10 cellular contexts compared by ENCODE assay signal in the genomic region with DNA sequence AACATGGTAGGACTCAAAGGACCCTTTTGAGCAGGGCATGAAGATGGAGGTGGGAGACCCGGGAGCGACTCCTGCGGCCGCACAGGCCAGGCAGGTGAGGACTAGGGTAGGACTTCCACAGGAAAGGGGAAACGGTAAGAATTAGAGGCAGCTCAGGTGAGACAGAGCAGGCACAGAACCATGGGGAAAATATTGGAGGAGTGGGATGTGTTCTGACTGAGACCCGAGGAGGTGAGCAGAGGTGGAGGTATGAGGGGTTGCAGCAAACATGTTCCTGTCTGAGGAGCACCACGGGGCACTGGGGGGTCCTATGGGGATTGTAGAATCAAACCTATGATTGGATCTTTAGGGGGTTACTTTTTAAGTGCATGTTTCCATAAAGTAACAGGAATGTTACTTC. TPM values are rescaled to one million over a fixed set of nuclear protein-coding genes. Genes with fewer than 3 reads are reported as not detected.
DNase-seq lines count a peak whose midpoint lies in the region; ATAC-seq lines count a peak whose summit lies in the region.
"Had no signal": no experiment of that assay in that cellular context is flagged by ENCODE, and none has a peak within 500 bp of the region (broad histone marks: within the 10 kb centered on the region; RNA-seq: fewer than 3 reads in every experiment).

No MANE protein-coding gene starts in this region.

- H3K27me3 Mint-ChIP-seq in T-helper 2 cell treated with Interferon-gamma antibody and Interleukin-4, amounts not matched to agents 5 μg/mL and 100 μg/mL, for 36 hours (ENCODE audit: low read depth), result no peaks in the 10 kb centered on the region
- no peaks in the 10 kb centered on the region for H3K27me3 Mint-ChIP-seq in activated CD8-positive, alpha-beta T cell treated with anti-CD3 and anti-CD28 coated beads, Interleukin-2, amount 10 ng/mL, durations not matched to agents 7 days and 5 days (ENCODE audit: low read depth)
- H3K27me3 Mint-ChIP-seq in stimulated activated naive B cell treated with anti-CD40 and anti-IgM and Interleukin-4, amounts not matched to agents 10 μg/mL and 1 μg/mL and 100 μg/mL, for 72 hours, result no peaks in the 10 kb centered on the region

- no peaks in the 10 kb centered on the region for H3K9me3 ChIP-seq in iPS-20b (ENCODE audit: insufficient read depth, low read depth, low read length)
- H3K9me3 ChIP-seq: testis had no signal

- no peak overlapping the region for H3K27ac ChIP-seq in iPS-20b (ENCODE audit: low read length)

- H3K27me3 ChIP-seq in iPS-20b (ENCODE audit: insufficient read depth, low read length), result no peaks in the 10 kb centered on the region
- H3K27me3 ChIP-seq: testis had no signal

- 0 out of 2 replicates have a peak overlapping the region, but pooled peaks have one; percentile 64 for H3K9ac ChIP-seq in iPS-20b (ENCODE audit: low read depth, low read length)

- H3K27ac Mint-ChIP-seq in T-helper 2 cell treated with Interferon-gamma antibody and Interleukin-4, amounts not matched to agents 5 μg/mL and 100 μg/mL, for 36 hours, result peak overlapping the region; percentile 99
- H3K27ac Mint-ChIP-seq in activated CD8-positive, alpha-beta T cell treated with anti-CD3 and anti-CD28 coated beads, Interleukin-2, amount 10 ng/mL, durations not matched to agents 7 days and 5 days, result peak overlapping the region; percentile 95
- peak overlapping the region; percentile 95 for H3K27ac Mint-ChIP-seq in stimulated activated naive B cell treated with anti-CD40 and anti-IgM and Interleukin-4, amounts not matched to agents 10 μg/mL and 1 μg/mL and 100 μg/mL, for 72 hours

- POLR2A ChIA-PET in activated CD8-positive, alpha-beta T cell treated with anti-CD3 and anti-CD28 coated beads, Interleukin-2, amount 10 ng/mL, durations not matched to agents 7 days and 5 days (lab: Charles Lee), result interaction anchor here (1.4 to 2.8 kb wide), 3 partner anchors 15 to 170 kb away, joined by 7 to 14 read pairs (median 13); a partner anchor contains a TSS

- peaks cover 60% of the 10 kb centered on the region for H3K36me3 Mint-ChIP-seq in T-helper 2 cell treated with Interferon-gamma antibody and Interleukin-4, amounts not matched to agents 5 μg/mL and 100 μg/mL, for 36 hours (ENCODE audit: low read depth)
- H3K36me3 Mint-ChIP-seq in activated CD8-positive, alpha-beta T cell treated with anti-CD3 and anti-CD28 coated beads, Interleukin-2, amount 10 ng/mL, durations not matched to agents 7 days and 5 days (ENCODE audit: low read depth), result peaks cover 63% of the 10 kb centered on the region
- H3K36me3 Mint-ChIP-seq in stimulated activated naive B cell treated with anti-CD40 and anti-IgM and Interleukin-4, amounts not matched to agents 10 μg/mL and 1 μg/mL and 100 μg/mL, for 72 hours, result peaks cover 37 to 55% of the 10 kb centered on the region in 2 donors

- H3K4me3 Mint-ChIP-seq in T-helper 2 cell treated with Interferon-gamma antibody and Interleukin-4, amounts not matched to agents 5 μg/mL and 100 μg/mL, for 36 hours, result peak overlapping the region; percentile 90
- peak overlapping the region; percentile 84 for H3K4me3 Mint-ChIP-seq in activated CD8-positive, alpha-beta T cell treated with anti-CD3 and anti-CD28 coated beads, Interleukin-2, amount 10 ng/mL, durations not matched to agents 7 days and 5 days
- peak overlapping the region in 1 of 2 donors; percentile 47 for H3K4me3 Mint-ChIP-seq in stimulated activated naive B cell treated with anti-CD40 and anti-IgM and Interleukin-4, amounts not matched to agents 10 μg/mL and 1 μg/mL and 100 μg/mL, for 72 hours

- CTCF ChIA-PET in activated CD8-positive, alpha-beta T cell treated with anti-CD3 and anti-CD28 coated beads, Interleukin-2, amount 10 ng/mL, durations not matched to agents 7 days and 5 days (lab: Charles Lee), result interaction anchor here (1.9 kb wide), 1 partner anchor 23 kb away, joined by 10 read pairs; no protein-coding TSS in a partner anchor

- H3K4me3 ChIP-seq in iPS-20b (ENCODE audit: low read length), result no peak overlapping the region
- H3K4me3 ChIP-seq: testis had no signal

- H3K4me1 ChIP-seq in iPS-20b (ENCODE audit: insufficient read depth, low read length), result peaks cover 9% of the 10 kb centered on the region

- DNase-seq in T-helper 2 cell treated with Interferon-gamma antibody and Interleukin-4, amounts not matched to agents 5 μg/mL and 100 μg/mL, for 36 hours (ENCODE audit: low spot score), result no peak
- DNase-seq in T-helper 2 cell, result no peak
- DNase-seq in activated CD8-positive, alpha-beta T cell treated with anti-CD3 and anti-CD28 coated beads, Interleukin-2, amount 10 ng/mL, durations not matched to agents 7 days and 5 days, result no peak
- DNase-seq in stimulated activated naive B cell treated with anti-CD40 and anti-IgM and Interleukin-4, amounts not matched to agents 10 μg/mL and 1 μg/mL and 100 μg/mL, for 72 hours, result no peak
- DNase-seq in ureter (ENCODE audit: low spot score), result no peak
- no peak for DNase-seq in NAMALWA (ENCODE audit: low spot score)
- DNase-seq: kidney, testis had no signal

- ATAC-seq in activated CD8-positive, alpha-beta T cell treated with anti-CD3 and anti-CD28 coated beads, Interleukin-2, amount 10 ng/mL, durations not matched to agents 7 days and 5 days, result no peak
- no peak for ATAC-seq in stimulated activated naive B cell treated with anti-CD40 and anti-IgM and Interleukin-4, amounts not matched to agents 10 μg/mL and 1 μg/mL and 100 μg/mL, for 72 hours (replicated peaks)
- no peak for ATAC-seq in esophagus mucosa

- H3K36me3 ChIP-seq in iPS-20b (ENCODE audit: insufficient read depth, low read depth, low read length), result peaks cover 27% of the 10 kb centered on the region

- H3K4me1 Mint-ChIP-seq in T-helper 2 cell treated with Interferon-gamma antibody and Interleukin-4, amounts not matched to agents 5 μg/mL and 100 μg/mL, for 36 hours (ENCODE audit: low read depth), result peaks cover 65% of the 10 kb centered on the region
- H3K4me1 Mint-ChIP-seq in activated CD8-positive, alpha-beta T cell treated with anti-CD3 and anti-CD28 coated beads, Interleukin-2, amount 10 ng/mL, durations not matched to agents 7 days and 5 days (ENCODE audit: low read depth), result peaks cover 80% of the 10 kb centered on the region
- H3K4me1 Mint-ChIP-seq in stimulated activated naive B cell treated with anti-CD40 and anti-IgM and Interleukin-4, amounts not matched to agents 10 μg/mL and 1 μg/mL and 100 μg/mL, for 72 hours, result peaks cover 55 to 94% of the 10 kb centered on the region in 2 donors

- no peaks in the 10 kb centered on the region for H3K9me3 Mint-ChIP-seq in T-helper 2 cell treated with Interferon-gamma antibody and Interleukin-4, amounts not matched to agents 5 μg/mL and 100 μg/mL, for 36 hours
- H3K9me3 Mint-ChIP-seq in activated CD8-positive, alpha-beta T cell treated with anti-CD3 and anti-CD28 coated beads, Interleukin-2, amount 10 ng/mL, durations not matched to agents 7 days and 5 days (ENCODE audit: insufficient read depth), result no peaks in the 10 kb centered on the region
- H3K9me3 Mint-ChIP-seq in stimulated activated naive B cell treated with anti-CD40 and anti-IgM and Interleukin-4, amounts not matched to agents 10 μg/mL and 1 μg/mL and 100 μg/mL, for 72 hours, result no peaks in the 10 kb centered on the region

RNA-seq across cellular contexts. Expression of a gene that starts 1.4 kb away (rescaled TPM):
- 100 to 1,000 TPM; 141 to 151 TPM for total RNA-seq in activated CD8-positive, alpha-beta T cell treated with anti-CD3 and anti-CD28 coated beads, Interleukin-2, amount 10 ng/mL, durations not matched to agents 7 days and 5 days
- total RNA-seq in ureter, result 14.2 TPM
- total RNA-seq in esophagus mucosa, result 14.1 TPM

RNA-seq across cellular contexts. Expression of a gene that starts 16.3 kb away (rescaled TPM):
- total RNA-seq in activated CD8-positive, alpha-beta T cell treated with anti-CD3 and anti-CD28 coated beads, Interleukin-2, amount 10 ng/mL, durations not matched to agents 7 days and 5 days, result 10 to 100 TPM; 52.6 to 53.2 TPM
- total RNA-seq in ureter (17.4 TPM), esophagus mucosa (15.8 TPM)
